9 cellular contexts compared by ENCODE assay signal in the genomic region with DNA sequence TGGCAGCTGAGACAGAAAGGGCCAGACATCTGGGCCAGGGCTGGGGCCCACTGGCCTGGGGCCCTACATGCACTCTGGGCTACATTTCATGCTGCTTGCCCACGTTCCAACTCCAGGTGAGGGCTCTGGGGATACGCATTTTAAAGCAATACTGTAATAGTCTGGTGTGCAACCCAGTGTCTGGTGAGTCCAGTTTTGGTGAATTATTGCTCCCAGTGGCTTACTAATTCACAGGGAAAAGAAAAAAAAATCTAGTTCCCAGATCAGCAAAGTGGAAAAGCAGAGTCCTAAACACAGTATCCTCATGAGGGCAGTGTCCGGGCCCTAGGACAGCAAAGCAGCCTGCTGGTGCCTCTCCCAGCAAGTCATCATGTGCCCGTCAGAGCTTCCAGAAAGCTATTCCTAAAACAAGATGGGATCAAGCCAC.
DNase-seq lines count a peak whose midpoint lies in the region; ATAC-seq, FAIRE-seq and TF ChIP-seq lines count a peak whose summit lies in the region.
"Had no signal": no experiment of that assay in that cellular context is flagged by ENCODE, and none has a peak within 500 bp of the region (broad histone marks: within the 10 kb centered on the region; RNA-seq: fewer than 3 reads in every experiment).

No MANE protein-coding gene starts in this region.

- no peak overlapping the region for H2AFZ ChIP-seq in HCT116 (ENCODE audit: low read depth, low read length, poor library complexity, severe bottlenecking)

- H3K9ac ChIP-seq in HCT116 (ENCODE audit: low read length) (no peak overlapping the region), kidney (ENCODE audit: low read length in 2 of 2) (no peak overlapping the region)

- intact Hi-C loops in HCT116 (cut with micrococcal nuclease) = loop anchor here (1.0 kb wide), 1 partner anchor 536 kb away; no protein-coding TSS in a partner anchor
- intact Hi-C loops in kidney (cut with DNase I) = loop anchor here (10.0 kb wide), 1 partner anchor 403 kb away; a partner anchor contains a TSS
- intact Hi-C loops in CD14-positive monocyte (cut with micrococcal nuclease) = no loop called here

- no peaks in the 10 kb centered on the region for H3K27me3 ChIP-seq in HCT116 (ENCODE audit: insufficient read depth, low read length)

- H3K4me3 Mint-ChIP-seq in activated T-helper 17 cell treated with anti-CD3 and anti-CD28 coated beads, Interleukin-2, amount 50 U/mL, for 72 hours = no peak overlapping the region
- no peak overlapping the region for H3K4me3 Mint-ChIP-seq in CD14-positive monocyte

- H3K4me1 Mint-ChIP-seq in activated T-helper 17 cell treated with anti-CD3 and anti-CD28 coated beads, Interleukin-2, amount 50 U/mL, for 72 hours = peaks cover 34% of the 10 kb centered on the region
- H3K4me1 Mint-ChIP-seq in CD14-positive monocyte = peaks cover 5% of the 10 kb centered on the region

- 0 out of 2 replicates have a peak, but pooled peaks have one; percentile 18 for TF ChIP-seq RAD21 in HCT116 (IDR thresholded peaks at IDR 0.05; ENCODE audit: low read depth)

- TF ChIP-seq CTCF in HCT116 (IDR thresholded peaks at IDR 0.05 in 2 of 3, conservative IDR thresholded peaks at IDR 0.05 in 1 of 3; ENCODE audit: borderline replicate concordance in 1 of 3, insufficient read depth in 1 of 3, low read depth in 2 of 3, low read length in 2 of 3) (0 out of 6 replicates have a peak, but pooled peaks of 1 of the 3 experiments have one; percentile 12), kidney (IDR thresholded peaks at IDR 0.05; ENCODE audit: borderline replicate concordance, extremely low read depth, insufficient read depth) (no peak), CD14-positive monocyte (IDR thresholded peaks at IDR 0.05) (no peak)

- no peaks in the 10 kb centered on the region for H3K9me2 ChIP-seq in HCT116 (ENCODE audit: insufficient read depth)

- no peaks in the 10 kb centered on the region for H3K9me3 ChIP-seq in HCT116 (ENCODE audit: control insufficient read depth in 1 of 2, insufficient read depth in 1 of 2, low read depth in 1 of 2, low read length in 2 of 2)
- H3K9me3 ChIP-seq in kidney (ENCODE audit: control insufficient read depth in 1 of 2, low read length in 2 of 2) = no peaks in the 10 kb centered on the region

- no peaks in the 10 kb centered on the region for H3K27me3 Mint-ChIP-seq in activated T-helper 17 cell treated with anti-CD3 and anti-CD28 coated beads, Interleukin-2, amount 50 U/mL, for 72 hours
- peaks cover 1 to 3% (median 3%) of the 10 kb centered on the region in 3 donors for H3K27me3 Mint-ChIP-seq in CD14-positive monocyte (ENCODE audit: low read depth in 3 of 3)

- no peaks in the 10 kb centered on the region for H4K20me1 ChIP-seq in HCT116 (ENCODE audit: insufficient read depth)

- H3K27ac ChIP-seq in HCT116 (ENCODE audit: low read depth, low read length) = no peak overlapping the region
- peak overlapping the region; percentile 18 to 32 for H3K27ac ChIP-seq in kidney (ENCODE audit: low read depth in 2 of 2, low read length in 2 of 2)
- H3K27ac ChIP-seq in substantia nigra (ENCODE audit: low read depth, low read length, poor library complexity, severe bottlenecking) = peak overlapping the region; percentile 68

- ATAC-seq in HCT116 = no peak
- no peak for ATAC-seq in activated T-helper 17 cell treated with anti-CD3 and anti-CD28 coated beads, Interleukin-2, amount 50 U/mL, for 72 hours (replicated peaks)

- no peaks in the 10 kb centered on the region for H3K79me2 ChIP-seq in HCT116 (ENCODE audit: insufficient read depth, low read length)

- RAD21 ChIA-PET in HCT116 (lab: Charles Lee; ENCODE audit: low non-redundant PET in 1 of 2, low total read pairs in 2 of 2, uncharacterized antibody in 2 of 2, unreplicated experiment in 2 of 2) = interaction anchor here in 1 of 2 experiments (0.6 kb wide), 1 partner anchor 52 kb away, joined by 3 read pairs; no protein-coding TSS in a partner anchor

- H3K36me3 Mint-ChIP-seq in activated T-helper 17 cell treated with anti-CD3 and anti-CD28 coated beads, Interleukin-2, amount 50 U/mL, for 72 hours (ENCODE audit: low read depth) = no peaks in the 10 kb centered on the region
- H3K36me3 Mint-ChIP-seq in CD14-positive monocyte = no peaks in the 10 kb centered on the region

- no peak for FAIRE-seq in kidney (lab: Jason Lieb, UNC)
- FAIRE-seq: TTC549 had no signal

- no peak overlapping the region for H3K4me2 ChIP-seq in HCT116 (ENCODE audit: low read length)

- H3K4me1 ChIP-seq in HCT116 (ENCODE audit: control insufficient read depth in 1 of 2, insufficient read depth in 2 of 2, low read length in 2 of 2) (peaks cover 4 to 29% of the 10 kb centered on the region in 2 experiments; a peak in 3 of 4 replicates), kidney (ENCODE audit: control insufficient read depth in 1 of 2, insufficient read depth in 1 of 2, low read depth in 1 of 2, low read length in 2 of 2) (peaks cover 3 to 7% of the 10 kb centered on the region in 2 donors)

- peak overlapping the region; percentile 73 for H3K27ac Mint-ChIP-seq in activated T-helper 17 cell treated with anti-CD3 and anti-CD28 coated beads, Interleukin-2, amount 50 U/mL, for 72 hours
- no peak overlapping the region for H3K27ac Mint-ChIP-seq in CD14-positive monocyte
- H3K27ac Mint-ChIP-seq: activated T-helper 2 cell treated with anti-CD3 and anti-CD28 coated beads, Interferon-gamma antibody, Interleukin-2, Interleukin-4, amounts not matched to agents 10 μg/mL and 5 μg/mL and 100 μg/mL, durations not matched to agents 14 hours and 24 hours and 36 hours had no signal

- BruUV-seq in HCT116 (replicated peaks; lab: Mats Ljungman, UMichigan) = no TSS peak

- no peaks in the 10 kb centered on the region for H3K9me3 Mint-ChIP-seq in activated T-helper 17 cell treated with anti-CD3 and anti-CD28 coated beads, Interleukin-2, amount 50 U/mL, for 72 hours
- no peaks in the 10 kb centered on the region for H3K9me3 Mint-ChIP-seq in CD14-positive monocyte
- H3K9me3 Mint-ChIP-seq: activated T-helper 2 cell treated with anti-CD3 and anti-CD28 coated beads, Interferon-gamma antibody, Interleukin-2, Interleukin-4, amounts not matched to agents 10 μg/mL and 5 μg/mL and 100 μg/mL, durations not matched to agents 14 hours and 24 hours and 36 hours had no signal

- CTCF ChIA-PET in HCT116 (lab: Charles Lee) = interaction anchor here (1.3 kb wide), 1 partner anchor 11 kb away, joined by 3 read pairs; no protein-coding TSS in a partner anchor

- H3K36me3 ChIP-seq in HCT116 (ENCODE audit: control insufficient read depth in 1 of 2, insufficient read depth in 2 of 2, low read length in 2 of 2) = no peaks in the 10 kb centered on the region
- H3K36me3 ChIP-seq in kidney (ENCODE audit: control insufficient read depth in 1 of 2, insufficient read depth in 2 of 2, low read length in 2 of 2) = no peaks in the 10 kb centered on the region

- H3K4me3 ChIP-seq in HCT116 (replicated peaks in 1 of 2; ENCODE audit: low read depth in 1 of 2, low read length in 2 of 2) (no peak overlapping the region), kidney (ENCODE audit: low read length in 2 of 2) (peak overlapping the region; percentile 15 to 17)

- no peak for DNase-seq in HCT116 (ENCODE audit: low read depth, low spot score)
- DNase-seq in kidney = no peak
- peak in 24 of 49 donors; percentile 8 to 68 (median 28) for DNase-seq in substantia nigra (lab: John Stamatoyannopoulos, UW)
- DNase-seq in H4 (ENCODE audit: low spot score) = no peak
- DNase-seq in CD14-positive monocyte (ENCODE audit: low spot score) = no peak
- no peak for DNase-seq in GM19240 (ENCODE audit: insufficient read length, low spot score)

- POLR2A ChIA-PET in HCT116 (lab: Charles Lee) = no interaction called here

- no peak for TF ChIP-seq POLR2A in HCT116 (IDR thresholded peaks at IDR 0.05; ENCODE audit: borderline replicate concordance, extremely low read depth, insufficient read depth, insufficient read length)

TF ChIP-seq in HCT116, 20 proteins besides CTCF, POLR2A, EP300 and RAD21:
- no peak for TF ChIP-seq TCF7L2 (IDR thresholded peaks at IDR 0.05; ENCODE audit: borderline replicate concordance, extremely low read depth, insufficient read depth, insufficient read length)
- TF ChIP-seq EGR1 (IDR thresholded peaks at IDR 0.05; ENCODE audit: low read depth) = no peak
TF ChIP-seq in HCT116: peak in this region for 0.

Comparison
In these comparisons a context has a peak if more than half of its experiments do, and no peak if none do; other contexts are left out.
1. H3K4me3 ChIP-seq: peak in kidney (2 of 2); none in HCT116 (0 of 2).
2. intact Hi-C loops: an anchor here in HCT116 (1.0 kb wide) and kidney (10.0 kb wide); none called in CD14-positive monocyte.